ENCODE assay signal across 19 cellular contexts in the genomic region with DNA sequence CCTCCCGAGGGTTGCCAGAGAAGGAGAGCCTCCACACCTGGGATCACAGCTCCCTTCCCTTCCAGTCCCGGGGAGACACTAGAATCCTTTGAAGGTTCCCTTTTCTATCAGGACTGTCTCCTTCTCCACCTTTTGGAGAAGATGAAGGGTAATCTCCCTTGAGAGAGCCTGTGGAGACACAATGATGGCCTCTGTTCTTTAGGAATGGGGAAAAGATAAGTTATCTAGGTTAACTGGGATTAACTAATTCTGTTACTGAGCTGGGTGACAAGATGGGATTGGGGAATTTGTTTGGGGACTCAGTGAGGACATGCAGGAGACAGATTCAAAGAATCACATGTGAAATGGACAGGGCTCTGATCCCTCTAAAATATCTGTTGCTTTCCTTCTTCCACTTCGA.
"Had no signal": no experiment of that assay in that cellular context is flagged by ENCODE, and none has a peak within 500 bp of the region (broad histone marks: within the 10 kb centered on the region; RNA-seq: fewer than 3 reads in every experiment).

No MANE protein-coding gene starts in this region.

- H3K36me3 ChIP-seq: SJSA1 had no signal

- H3K9me3 ChIP-seq: SJSA1 had no signal

- H3K27ac ChIP-seq: SJSA1, SK-N-MC had no signal

- DNase-seq: KBM-7, MV-4-11, NCI-H1048, NCI-H1436, NCI-H187, NCI-H2029, NCI-H2081 treated with DMSO at 0.1 percent for 48 hours, NCI-H2171, NCI-H226, NCI-H446, NCI-H510A, NCI-H524 treated with DMSO at 0.1 percent for 48 hours, NCI-H69, NCI-H774, Right ventricle myocardium superior, RPMI8226, SIG-M5 had no signal

- H3K27me3 ChIP-seq: SJSA1 had no signal

- H3K4me3 ChIP-seq: SJSA1, SK-N-MC had no signal
